21 cellular contexts compared by ENCODE assay signal in the genomic region with DNA sequence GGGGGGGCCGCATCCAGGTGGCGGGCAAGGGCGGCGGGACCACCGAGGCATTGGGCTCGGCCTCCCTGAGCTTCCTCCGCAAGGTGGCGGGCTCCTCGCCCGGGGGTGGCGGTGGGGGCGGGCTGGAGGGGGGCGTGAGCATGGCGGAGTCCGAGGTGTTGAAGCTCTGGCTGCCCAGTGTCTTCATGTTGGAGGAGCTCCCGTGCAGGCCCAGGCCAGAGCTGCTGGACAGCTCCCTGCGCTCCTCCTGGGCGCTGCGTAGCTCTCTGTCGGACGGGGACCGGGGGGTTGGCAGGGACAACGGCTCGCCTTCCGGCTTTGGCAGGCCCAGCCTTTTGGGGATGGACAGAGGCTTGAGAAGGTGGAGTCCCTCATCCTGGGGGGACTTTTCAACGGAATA.
"Had no signal": no experiment of that assay in that cellular context is flagged by ENCODE, and none has a peak within 500 bp of the region (broad histone marks: within the 10 kb centered on the region; RNA-seq: fewer than 3 reads in every experiment).

No MANE protein-coding gene starts in this region.

- H3K4me1 Mint-ChIP-seq: endodermal cell had no signal

- H3K36me3 ChIP-seq: ovary had no signal

- DNase-seq: colonic mucosa; dermis blood vessel endothelial cell; endodermal cell; erythroblast; foreskin melanocyte; head of caudate nucleus; kidney glomerular epithelial cell; mammary epithelial cell; naive thymus-derived CD8-positive, alpha-beta T cell; nucleus accumbens; ovary; sigmoid colon; stimulated activated CD4-positive, alpha-beta T cell treated with anti-CD3 and anti-CD28 coated beads, Interleukin-2, amount 100 ng/mL, for 24 hours; stimulated activated CD4-positive, alpha-beta T cell treated with anti-CD3 and anti-CD28 coated beads, Interleukin-4, amount 100 ng/mL, for 4 hours; stimulated activated naive CD8-positive, alpha-beta T cell treated with anti-CD3 and anti-CD28 coated beads, Interleukin-15, Interleukin-2, amounts not matched to agents 100 U/mL and 50 U/mL, for 24 hours; thyroid gland had no signal

- H3K79me2 ChIP-seq: hepatocyte had no signal

- ATAC-seq: naive thymus-derived CD8-positive, alpha-beta T cell; stimulated activated naive CD8-positive, alpha-beta T cell treated with anti-CD3 and anti-CD28 coated beads, Interleukin-15, Interleukin-2, amounts not matched to agents 100 U/mL and 50 U/mL, for 24 hours had no signal

- H3K4me3 ChIP-seq: colonic mucosa, hepatocyte, ovary, right atrium auricular region, sigmoid colon, skin epidermis, suprapubic skin, thyroid gland had no signal

- H3K4me3 Mint-ChIP-seq: endodermal cell; naive thymus-derived CD8-positive, alpha-beta T cell; type B pancreatic cell had no signal

- H2AFZ ChIP-seq: hepatocyte had no signal

- H3K4me1 ChIP-seq: colonic mucosa, right atrium auricular region, sigmoid colon, suprapubic skin, thyroid gland had no signal

- H3K27ac Mint-ChIP-seq: endodermal cell; naive thymus-derived CD8-positive, alpha-beta T cell; type B pancreatic cell had no signal

- H3K9me3 ChIP-seq: colonic mucosa, ovary, right atrium auricular region, sigmoid colon, suprapubic skin, thyroid gland had no signal

- H3K27me3 ChIP-seq: colonic mucosa, hepatocyte, ovary, right atrium auricular region, sigmoid colon, suprapubic skin, thyroid gland had no signal

- H3K9me3 Mint-ChIP-seq: endodermal cell; naive thymus-derived CD8-positive, alpha-beta T cell; type B pancreatic cell had no signal

- H3K4me2 ChIP-seq: hepatocyte had no signal

- H3K27ac ChIP-seq: colonic mucosa, hepatocyte, ovary, right atrium auricular region, sigmoid colon, skin epidermis, suprapubic skin, thyroid gland had no signal

- H3K27me3 Mint-ChIP-seq: naive thymus-derived CD8-positive, alpha-beta T cell; type B pancreatic cell had no signal
